In genomic region chr4:8685831-8686230, GRCh38 we compare ENCODE assay signal across 22 cellular contexts.
"Had no signal": no experiment of that assay in that cellular context is flagged by ENCODE, and none has a peak within 500 bp of the region (broad histone marks: within the 10 kb centered on the region; RNA-seq: fewer than 3 reads in every experiment).

No MANE protein-coding gene starts in this region.

- H3K27ac ChIP-seq: colonic mucosa, esophagus muscularis mucosa, heart right ventricle, left lung, pancreas, testis, tibial artery had no signal

- H3K27me3 ChIP-seq: testis had no signal

- H3K9me3 ChIP-seq: colonic mucosa, esophagus muscularis mucosa, heart right ventricle, left lung, pancreas, testis, tibial artery had no signal

- DNase-seq: colonic mucosa; effector CD8-positive, alpha-beta T cell; endodermal cell; foreskin melanocyte; glutamatergic neuron; heart right ventricle; hippocampal formation; left cardiac atrium; left lung; mammary epithelial cell; naive thymus-derived CD8-positive, alpha-beta T cell; nephron progenitor cell; occipital lobe; pancreas; stimulated activated CD4-positive, alpha-beta T cell treated with anti-CD3 and anti-CD28 coated beads, Interleukin-4, amount 100 ng/mL, for 4 hours; stimulated activated naive CD8-positive, alpha-beta T cell treated with anti-CD3 and anti-CD28 coated beads, Interleukin-15, Interleukin-2, amounts not matched to agents 100 U/mL and 50 U/mL, for 24 hours; substantia nigra; testis; tibial artery had no signal

- H3K4me3 ChIP-seq: colonic mucosa, esophagus muscularis mucosa, heart right ventricle, left lung, pancreas, testis, tibial artery had no signal

- H3K36me3 ChIP-seq: colonic mucosa, esophagus muscularis mucosa, heart right ventricle, left lung, pancreas, tibial artery had no signal

- H3K4me1 ChIP-seq: colonic mucosa, left lung, pancreas, testis, tibial artery had no signal

- ATAC-seq: left cardiac atrium; left lung; naive thymus-derived CD8-positive, alpha-beta T cell; pancreas; sciatic nerve; stimulated activated memory B cell treated with anti-CD40 and anti-IgM and Interleukin-4, amounts not matched to agents 10 μg/mL and 1 μg/mL and 100 μg/mL, for 72 hours; stimulated activated naive CD8-positive, alpha-beta T cell treated with anti-CD3 and anti-CD28 coated beads, Interleukin-15, Interleukin-2, amounts not matched to agents 100 U/mL and 50 U/mL, for 24 hours had no signal
